ENCODE assay signal across 16 cellular contexts in genomic region chr3:138668107-138668506, GRCh38. TPM values are rescaled to one million over a fixed set of nuclear protein-coding genes. Genes with fewer than 3 reads are reported as not detected.
DNase-seq lines count a peak whose midpoint lies in the region; ATAC-seq and TF ChIP-seq lines count a peak whose summit lies in the region.
"Had no signal": no experiment of that assay in that cellular context is flagged by ENCODE, and none has a peak within 500 bp of the region (broad histone marks: within the 10 kb centered on the region; RNA-seq: fewer than 3 reads in every experiment).

No MANE protein-coding gene starts in this region.

- H3K4me1 Mint-ChIP-seq in neural crest cell: peaks cover 34% of the 10 kb centered on the region

- H3K4me1 ChIP-seq in Karpas-422 (ENCODE audit: low read length): peaks cover 41% of the 10 kb centered on the region
- H3K4me1 ChIP-seq in hepatocyte (ENCODE audit: insufficient read depth): peaks cover 27% of the 10 kb centered on the region
- peaks cover 0 to 32% (median 3%) of the 10 kb centered on the region in 4 donors for H3K4me1 ChIP-seq in right lobe of liver
- H3K4me1 ChIP-seq in mucosa of descending colon (ENCODE audit: low read depth): peaks cover 17% of the 10 kb centered on the region
- H3K4me1 ChIP-seq: A549 had no signal

- H3K9me3 ChIP-seq in Karpas-422 (ENCODE audit: low read length) (no peaks in the 10 kb centered on the region), hepatocyte (ENCODE audit: low read depth) (no peaks in the 10 kb centered on the region), right lobe of liver (no peaks in the 10 kb centered on the region), mucosa of descending colon (no peaks in the 10 kb centered on the region)
- H3K9me3 ChIP-seq: A549, Caco-2 had no signal

- H3K27ac ChIP-seq in Karpas-422 (ENCODE audit: low read length) (0 out of 2 replicates have a peak overlapping the region, but pooled peaks have one; percentile 5), hepatocyte (peak overlapping the region; percentile 15), right lobe of liver (no peak overlapping the region)
- H3K27ac ChIP-seq: 22Rv1, A549, C4-2B had no signal

- H3K27me3 ChIP-seq in Karpas-422 (ENCODE audit: low read length): no peaks in the 10 kb centered on the region
- H3K27me3 ChIP-seq in hepatocyte: no peaks in the 10 kb centered on the region
- no peaks in the 10 kb centered on the region for H3K27me3 ChIP-seq in right lobe of liver

- ATAC-seq in right lobe of liver (peak in 3 of 4 donors; percentile 30 to 71 (median 63)), HG03095 (IDR thresholded peaks at IDR 0.05; ENCODE audit: unreplicated experiment) (no peak), GM21825 (IDR thresholded peaks at IDR 0.05; ENCODE audit: unreplicated experiment) (no peak), mucosa of descending colon (no peak)
- ATAC-seq: A549, GM23338 had no signal

- DNase-seq in Karpas-422: no peak
- no peak for DNase-seq in hepatocyte (ENCODE audit: low spot score)
- no peak for DNase-seq in right lobe of liver
- no peak for DNase-seq in neural crest cell (ENCODE audit: low read depth, low spot score)
- DNase-seq in SIG-M5 (lab: John Stamatoyannopoulos, UW): no peak
- no peak for DNase-seq in mucosa of descending colon
- DNase-seq: AML-193; Caco-2; CD4-positive, alpha-beta T cell; HCEC 1CT had no signal

- H3K4me2 ChIP-seq in Karpas-422 (ENCODE audit: low read depth, low read length, poor library complexity, severe bottlenecking) (no peak overlapping the region), hepatocyte (no peak overlapping the region)
- H3K4me2 ChIP-seq: A549, GM23338 had no signal

- H2AFZ ChIP-seq in Karpas-422 (ENCODE audit: low read length) (no peak overlapping the region), hepatocyte (no peak overlapping the region)
- H2AFZ ChIP-seq: GM23338 had no signal

- no peaks in the 10 kb centered on the region for H3K9me3 Mint-ChIP-seq in neural crest cell
- H3K9me3 Mint-ChIP-seq: CD4-positive, alpha-beta T cell; GM23338 had no signal

- no peaks in the 10 kb centered on the region for H3K27me3 Mint-ChIP-seq in neural crest cell (ENCODE audit: low read depth)
- H3K27me3 Mint-ChIP-seq: CD4-positive, alpha-beta T cell had no signal

- peak overlapping the region; percentile 60 for H3K27ac Mint-ChIP-seq in neural crest cell (ENCODE audit: unreplicated experiment)
- H3K27ac Mint-ChIP-seq: CD4-positive, alpha-beta T cell; GM23338 had no signal

- H3K9me2 ChIP-seq in Karpas-422 (replicated peaks; ENCODE audit: insufficient read depth, low read length) (no peaks in the 10 kb centered on the region), hepatocyte (replicated peaks; ENCODE audit: insufficient read depth) (no peaks in the 10 kb centered on the region)

- peaks cover 9% of the 10 kb centered on the region; the same call in 1 of the 2 replicates for H3K36me3 ChIP-seq in Karpas-422 (ENCODE audit: insufficient read depth, low read length)
- H3K36me3 ChIP-seq in hepatocyte (replicated peaks; ENCODE audit: insufficient read depth, low read depth): no peaks in the 10 kb centered on the region
- peaks cover 0 to 12% (median 5%) of the 10 kb centered on the region in 4 donors for H3K36me3 ChIP-seq in right lobe of liver
- H3K36me3 ChIP-seq in mucosa of descending colon (ENCODE audit: low read depth): peaks cover 10% of the 10 kb centered on the region

- WGBS in hepatocyte (ENCODE audit: low lambda C conversion rate, missing lambda C conversion rate): 35% methylated on average over 1 of the region's 1 CpG
- WGBS in right lobe of liver (ENCODE audit: insufficient coverage, low coverage, low lambda C conversion rate, missing lambda C conversion rate): 0% methylated on average over 1 of the region's 1 CpG

- no peak overlapping the region for H3K4me3 Mint-ChIP-seq in neural crest cell
- H3K4me3 Mint-ChIP-seq: CD4-positive, alpha-beta T cell; GM23338 had no signal

- H3K4me3 ChIP-seq in Karpas-422 (ENCODE audit: low read length): no peak overlapping the region
- H3K4me3 ChIP-seq in hepatocyte: no peak overlapping the region
- no peak overlapping the region for H3K4me3 ChIP-seq in right lobe of liver
- no peak overlapping the region for H3K4me3 ChIP-seq in mucosa of descending colon
- H3K4me3 ChIP-seq: A549, GM23338 had no signal

- TF ChIP-seq POLR2A in right lobe of liver (IDR thresholded peaks at IDR 0.05): no peak

- H3K9ac ChIP-seq in Karpas-422 (ENCODE audit: low read length): no peak overlapping the region

- H3K79me2 ChIP-seq in Karpas-422 (ENCODE audit: low read length) (0 out of 2 replicates have a peak, but pooled peaks cover 6% of the 10 kb centered on the region), hepatocyte (no peaks in the 10 kb centered on the region)

- TF ChIP-seq CTCF in hepatocyte (IDR thresholded peaks at IDR 0.05; ENCODE audit: poor library complexity): no peak
- TF ChIP-seq CTCF in right lobe of liver (IDR thresholded peaks at IDR 0.05): no peak
- no peak for TF ChIP-seq CTCF in neural crest cell (conservative IDR thresholded peaks at IDR 0.05)
- no peak for TF ChIP-seq CTCF in mucosa of descending colon (IDR thresholded peaks at IDR 0.05)

- intact Hi-C loops in right lobe of liver (cut with DNase I): no loop called here
- intact Hi-C loops in mucosa of descending colon (cut with DNase I, micrococcal nuclease): no loop called here

- peaks cover 11% of the 10 kb centered on the region for H3K36me3 Mint-ChIP-seq in neural crest cell (ENCODE audit: low read depth)

- H4K20me1 ChIP-seq in Karpas-422 (ENCODE audit: insufficient read depth, low read depth, low read length) (no peaks in the 10 kb centered on the region), hepatocyte (ENCODE audit: insufficient read depth, poor library complexity, severe bottlenecking) (no peaks in the 10 kb centered on the region)

RNA-seq across cellular contexts. Expression of gene FAIM, which starts 59.5 kb away (rescaled TPM):
- total RNA-seq in Karpas-422 (2014; rRNA removed; shearing (Covaris generic); ENCODE audit: low replicate concordance): 39.2 and 58.0 TPM in 2 replicates
- total RNA-seq in hepatocyte (19.6 and 25.4 TPM in 2 replicates), right lobe of liver (1 to 10 TPM; 3.3 to 6.1 (median 3.9) TPM), neural crest cell (10.0 and 11.9 TPM in 2 replicates), mucosa of descending colon (1 to 10 TPM; 3.9 to 7.8 (median 5.0) TPM)
- 17.4 and 17.7 TPM in 2 replicates for polyA plus RNA-seq in hepatocyte

Comparison
In these comparisons a context has a peak if more than half of its experiments do, and no peak if none do; other contexts are left out.
1. H3K27ac ChIP-seq: peak in Karpas-422 (single experiment) and hepatocyte (single experiment); none in right lobe of liver (0 of 3).
2. ATAC-seq: peak in right lobe of liver (3 of 4); none in HG03095 (single experiment), GM21825 (single experiment) and mucosa of descending colon (single experiment).